In the genomic region with DNA sequence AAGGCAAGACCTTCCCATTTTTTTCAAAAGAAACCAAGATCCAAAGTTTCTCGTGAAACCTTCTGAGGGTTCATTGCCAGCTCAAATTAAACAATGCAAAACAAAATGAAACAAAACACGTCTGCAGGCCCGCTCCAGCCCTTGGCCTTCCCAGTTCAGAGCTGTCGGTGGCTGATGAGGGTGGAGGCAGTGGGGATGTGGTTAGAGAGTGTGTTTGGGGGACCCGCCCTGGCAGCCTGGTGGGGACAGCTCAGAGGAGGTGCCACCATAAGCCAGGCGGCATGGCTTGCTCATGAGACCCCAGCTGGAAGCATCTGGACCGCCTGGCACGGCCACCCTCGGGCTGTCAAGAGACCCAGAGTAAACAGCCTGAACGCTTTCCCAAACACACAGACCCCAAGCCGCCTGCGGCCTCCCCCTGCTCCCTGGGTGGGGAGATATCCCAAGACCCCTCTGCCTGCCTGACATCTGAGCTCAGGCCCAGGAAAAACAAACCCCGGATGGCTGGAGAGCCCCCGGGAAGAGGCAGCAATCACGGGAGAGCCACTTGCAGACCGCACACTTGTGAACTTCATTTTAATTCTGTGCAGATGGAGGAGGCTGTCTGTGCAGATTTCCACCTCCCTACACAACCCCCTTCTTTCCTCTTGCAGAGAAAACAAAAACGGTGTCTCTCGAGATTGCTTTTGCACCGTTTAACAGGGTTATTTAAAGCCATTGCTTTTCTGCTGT, we compare ENCODE assay signal across 8 cellular contexts. TPM values are rescaled to one million over a fixed set of nuclear protein-coding genes. Genes with fewer than 3 reads are reported as not detected.
DNase-seq lines count a peak whose midpoint lies in the region; ATAC-seq and TF ChIP-seq lines count a peak whose summit lies in the region.

No MANE protein-coding gene starts in this region.

- no peak for TF ChIP-seq RAD21 in IMR-90 (IDR thresholded peaks at IDR 0.05; ENCODE audit: low read length)

- H3K9me1 ChIP-seq in IMR-90 (ENCODE audit: insufficient read depth, low read length) = peaks cover 4% of the 10 kb centered on the region; the same call in 1 of the 2 replicates

- intact Hi-C loops in IMR-90 (cut with micrococcal nuclease) (no loop called here), Caco-2 (cut with micrococcal nuclease; ENCODE audit: unreplicated experiment) (no loop called here)

- H2AK5ac ChIP-seq in IMR-90 (ENCODE audit: low read depth, low read length) = peak overlapping the region; percentile 88; the same call in 1 of the 2 replicates

- H3K27ac Mint-ChIP-seq in activated CD8-positive, alpha-beta T cell treated with anti-CD3 and anti-CD28 coated beads, Interleukin-2, amount 10 ng/mL, durations not matched to agents 7 days and 5 days = peak overlapping the region; percentile 85
- no peak overlapping the region for H3K27ac Mint-ChIP-seq in Caco-2 (ENCODE audit: unreplicated experiment)

- peak overlapping the region; percentile 35 for H3K18ac ChIP-seq in IMR-90 (ENCODE audit: low read depth, low read length)

- CTCF ChIA-PET in IMR-90 (lab: Yijun Ruan, JAX) (interaction anchor here (0.5 to 0.6 kb wide), 2 partner anchors 9 to 17 kb away, joined by 4 to 5 read pairs; no protein-coding TSS in a partner anchor), Caco-2 (lab: Charles Lee) (interaction anchor here (0.6 kb wide), 1 partner anchor 21 kb away, joined by 4 read pairs; no protein-coding TSS in a partner anchor)
- CTCF ChIA-PET in activated CD8-positive, alpha-beta T cell treated with anti-CD3 and anti-CD28 coated beads, Interleukin-2, amount 10 ng/mL, durations not matched to agents 7 days and 5 days (lab: Charles Lee) = interaction anchor here (0.7 to 2.3 kb wide), 14 partner anchors 9 to 216 kb away, joined by 3 to 12 read pairs (median 3); no protein-coding TSS in a partner anchor

- peaks cover 16% of the 10 kb centered on the region for H3K4me1 ChIP-seq in IMR-90 (ENCODE audit: control insufficient read depth, insufficient read depth, low read length)
- H3K4me1 ChIP-seq in Caco-2 = no peaks in the 10 kb centered on the region

- ATAC-seq in IMR-90 (ENCODE audit: low read depth) (peak; percentile 79), HG03045 (IDR thresholded peaks at IDR 0.05; ENCODE audit: unreplicated experiment) (no peak)
- peak; percentile 82 for ATAC-seq in activated CD8-positive, alpha-beta T cell treated with anti-CD3 and anti-CD28 coated beads, Interleukin-2, amount 10 ng/mL, durations not matched to agents 7 days and 5 days

- peak overlapping the region; percentile 34; the same call in 1 of the 2 replicates for H3K56ac ChIP-seq in IMR-90 (ENCODE audit: extremely low read depth, insufficient read depth, low read length)

- peak overlapping the region; percentile 99 for H2AFZ ChIP-seq in IMR-90 (replicated peaks; ENCODE audit: low read length, poor library complexity)

- H4K20me1 ChIP-seq in IMR-90 (ENCODE audit: insufficient read depth, low read length) = no peaks in the 10 kb centered on the region

- H3K4me3 Mint-ChIP-seq in activated CD8-positive, alpha-beta T cell treated with anti-CD3 and anti-CD28 coated beads, Interleukin-2, amount 10 ng/mL, durations not matched to agents 7 days and 5 days = peak overlapping the region; percentile 66
- H3K4me3 Mint-ChIP-seq in Caco-2 (ENCODE audit: unreplicated experiment) = no peak overlapping the region

- 0% methylated on average over 1 of the region's 19 CpGs; no CpG with 5 or more reads in 1 of the 2 experiments for WGBS in IMR-90 (ENCODE audit: extremely low coverage in 2 of 2, insufficient read length in 1 of 2), 2 experiments

- DNase-seq in IMR-90 = no peak
- DNase-seq in activated CD8-positive, alpha-beta T cell treated with anti-CD3 and anti-CD28 coated beads, Interleukin-2, amount 10 ng/mL, durations not matched to agents 7 days and 5 days = peak; percentile 81
- DNase-seq in fibroblast of the aortic adventitia (ENCODE audit: low read depth) = peak; percentile 60
- peak; percentile 60 for DNase-seq in stimulated activated CD8-positive, alpha-beta memory T cell treated with anti-CD3 and anti-CD28 coated beads, Interleukin-4, amount 100 ng/mL, for 48 hours
- DNase-seq in Caco-2 = no peak
- no peak for DNase-seq in inferior parietal cortex (ENCODE audit: extremely low spot score)
- DNase-seq in NCI-H82 treated with DMSO at 0.1 percent for 48 hours (lab: John Stamatoyannopoulos, UW; ENCODE audit: unreplicated experiment) = no peak

- peak overlapping the region; percentile 87 for H2BK15ac ChIP-seq in IMR-90 (ENCODE audit: low read depth, low read length)

- TF ChIP-seq POLR2A in IMR-90 (IDR thresholded peaks at IDR 0.05; ENCODE audit: low read depth, low read length) = no peak

- peak overlapping the region; percentile 80 for H2BK120ac ChIP-seq in IMR-90 (ENCODE audit: low read depth, low read length)

- in situ Hi-C loops in IMR-90 (cut with MboI; ENCODE audit: low sequenced_read_pairs) = no loop called here

- H3K36me3 Mint-ChIP-seq in activated CD8-positive, alpha-beta T cell treated with anti-CD3 and anti-CD28 coated beads, Interleukin-2, amount 10 ng/mL, durations not matched to agents 7 days and 5 days (ENCODE audit: low read depth) = peaks cover 14% of the 10 kb centered on the region
- no peaks in the 10 kb centered on the region for H3K36me3 Mint-ChIP-seq in Caco-2 (ENCODE audit: insufficient read depth, unreplicated experiment)

- dilution Hi-C loops in IMR-90 (cut with HindIII; ENCODE audit: low sequenced_read_pairs, unreplicated experiment) = no loop called here

- no peaks in the 10 kb centered on the region for H3K79me1 ChIP-seq in IMR-90 (ENCODE audit: low read depth in 1 of 2, low read length in 2 of 2)

- peaks cover 70% of the 10 kb centered on the region for H3K4me1 Mint-ChIP-seq in activated CD8-positive, alpha-beta T cell treated with anti-CD3 and anti-CD28 coated beads, Interleukin-2, amount 10 ng/mL, durations not matched to agents 7 days and 5 days (ENCODE audit: low read depth)
- H3K4me1 Mint-ChIP-seq in Caco-2 (ENCODE audit: low read depth, unreplicated experiment) = no peaks in the 10 kb centered on the region

- H4K8ac ChIP-seq in IMR-90 (ENCODE audit: low read depth in 2 of 2, low read length in 2 of 2) = peak overlapping the region; percentile 67 to 90

- TF ChIP-seq CTCF in IMR-90 (conservative IDR thresholded peaks at IDR 0.05; ENCODE audit: low read depth, low read length) (no peak), fibroblast of the aortic adventitia (IDR thresholded peaks at IDR 0.05; ENCODE audit: insufficient read depth, low read length) (no peak), Caco-2 (IDR thresholded peaks at IDR 0.05; ENCODE audit: insufficient read depth in 1 of 2, low read depth in 1 of 2, low read length in 1 of 2, severe bottlenecking in 1 of 2, unreplicated experiment in 1 of 2) (no peak)

- peak overlapping the region; percentile 89 for H3K4ac ChIP-seq in IMR-90 (ENCODE audit: low read depth, low read length)

- peak overlapping the region; percentile 2 for H3K23ac ChIP-seq in IMR-90 (ENCODE audit: low read depth, low read length)

- H4K5ac ChIP-seq in IMR-90 (ENCODE audit: low read depth, low read length) = peak overlapping the region; percentile 84

- POLR2A ChIA-PET in IMR-90 (lab: Charles Lee; ENCODE audit: unreplicated experiment) (interaction anchor here (0.5 to 1.0 kb wide), 2 partner anchors 9 to 18 kb away, joined by 3 to 5 read pairs; no protein-coding TSS in a partner anchor), Caco-2 (lab: Charles Lee) (no interaction called here)
- POLR2A ChIA-PET in activated CD8-positive, alpha-beta T cell treated with anti-CD3 and anti-CD28 coated beads, Interleukin-2, amount 10 ng/mL, durations not matched to agents 7 days and 5 days (lab: Charles Lee) = interaction anchor here (0.8 to 1.3 kb wide), 2 partner anchors 14 to 35 kb away, joined by 4 to 5 read pairs; a partner anchor contains a TSS

- no peaks in the 10 kb centered on the region for H3K27me3 Mint-ChIP-seq in activated CD8-positive, alpha-beta T cell treated with anti-CD3 and anti-CD28 coated beads, Interleukin-2, amount 10 ng/mL, durations not matched to agents 7 days and 5 days (ENCODE audit: low read depth)
- no peaks in the 10 kb centered on the region for H3K27me3 Mint-ChIP-seq in Caco-2 (ENCODE audit: insufficient read depth, unreplicated experiment)

- no peaks in the 10 kb centered on the region for H3K36me3 ChIP-seq in IMR-90 (ENCODE audit: control insufficient read depth, insufficient read depth, low read length)
- H3K36me3 ChIP-seq in Caco-2 (ENCODE audit: control insufficient read depth, insufficient read depth, low read length) = no peaks in the 10 kb centered on the region

- H3K9me3 Mint-ChIP-seq in activated CD8-positive, alpha-beta T cell treated with anti-CD3 and anti-CD28 coated beads, Interleukin-2, amount 10 ng/mL, durations not matched to agents 7 days and 5 days (ENCODE audit: insufficient read depth) = peaks cover 7% of the 10 kb centered on the region
- no peaks in the 10 kb centered on the region for H3K9me3 Mint-ChIP-seq in Caco-2 (ENCODE audit: unreplicated experiment)

- H3K14ac ChIP-seq in IMR-90 (replicated peaks; ENCODE audit: low read depth, low read length) = peak overlapping the region; percentile 11

- H3K9me3 ChIP-seq in IMR-90 (ENCODE audit: control insufficient read depth, insufficient read depth, low read length) (no peaks in the 10 kb centered on the region), Caco-2 (no peaks in the 10 kb centered on the region)

- H3K4me3 ChIP-seq in IMR-90 (ENCODE audit: insufficient read depth, low read depth, low read length) (no peak overlapping the region; the same call in 1 of the 2 replicates), fibroblast of the aortic adventitia (ENCODE audit: low read depth, low read length) (peak overlapping the region; percentile 25), Caco-2 (ENCODE audit: low read depth, low read length) (no peak overlapping the region)

- H3K4me2 ChIP-seq in IMR-90 (ENCODE audit: low read depth, low read length) = peak overlapping the region; percentile 45

- H3K27me3 ChIP-seq in IMR-90 (ENCODE audit: control insufficient read depth, insufficient read depth, low read length) = no peaks in the 10 kb centered on the region
- no peaks in the 10 kb centered on the region for H3K27me3 ChIP-seq in Caco-2 (replicated peaks; ENCODE audit: control insufficient read depth, insufficient read depth, low read length)

- peak overlapping the region; percentile 89 for H2BK20ac ChIP-seq in IMR-90 (ENCODE audit: low read depth, low read length)

- peak overlapping the region; percentile 22 for H3K9ac ChIP-seq in IMR-90 (ENCODE audit: low read depth, low read length)

- peak overlapping the region; percentile 96 for H2AK9ac ChIP-seq in IMR-90 (replicated peaks; ENCODE audit: low read depth, low read length, poor library complexity)

- H4K91ac ChIP-seq in IMR-90 (ENCODE audit: insufficient read depth, low read depth, low read length) = peak overlapping the region; percentile 90

- peak overlapping the region; percentile 70 for H3K27ac ChIP-seq in IMR-90 (ENCODE audit: insufficient read depth, low read length)

- BruUV-seq in IMR-90 (replicated peaks; lab: Mats Ljungman, UMichigan) = no TSS peak
- no TSS peak for BruUV-seq in Caco-2 (replicated peaks; lab: Mats Ljungman, UMichigan)

- H2BK5ac ChIP-seq in IMR-90 (ENCODE audit: low read depth, low read length, poor library complexity, severe bottlenecking) = peak overlapping the region; percentile 47

RNA-seq across cellular contexts. Expression of a gene that starts 35.4 kb away (rescaled TPM):
- total RNA-seq in IMR-90 (2012; rRNA removed) (96.9 and 113 TPM in 2 replicates), fibroblast of the aortic adventitia (ENCODE audit: low replicate concordance) (13.9 and 44.6 TPM in 2 replicates), Caco-2 (2022) (47.9 and 60.9 TPM in 2 replicates)
- polyA plus RNA-seq in IMR-90 (2012; rRNA removed) = 203 and 206 TPM in 2 replicates
- polyA plus RNA-seq in IMR-90 (2012; cell fraction: cytosol; rRNA removed) = 126 and 616 TPM in 2 replicates
- polyA plus RNA-seq in IMR-90 (2012; cell fraction: nucleus; rRNA removed; ENCODE audit: low replicate concordance) = 97.8 and 160 TPM in 2 replicates
- 10 to 100 TPM; 79.4 to 80.5 TPM for total RNA-seq in activated CD8-positive, alpha-beta T cell treated with anti-CD3 and anti-CD28 coated beads, Interleukin-2, amount 10 ng/mL, durations not matched to agents 7 days and 5 days

RNA-seq across cellular contexts. Expression of a gene that starts 46.2 kb away (rescaled TPM):
- total RNA-seq in IMR-90 (2012; rRNA removed) (8.6 and 10.0 TPM in 2 replicates), fibroblast of the aortic adventitia (ENCODE audit: low replicate concordance) (9.2 and 10.1 TPM in 2 replicates), Caco-2 (2022) (11.1 and 12.8 TPM in 2 replicates)
- 11.8 and 13.0 TPM in 2 replicates for polyA plus RNA-seq in IMR-90 (2012; rRNA removed)
- 9.3 and 14.5 TPM in 2 replicates for polyA plus RNA-seq in IMR-90 (2012; cell fraction: cytosol; rRNA removed)
- 7.9 and 13.2 TPM in 2 replicates for polyA plus RNA-seq in IMR-90 (2012; cell fraction: nucleus; rRNA removed; ENCODE audit: low replicate concordance)
- 10 to 100 TPM; 27.3 to 28.9 TPM for total RNA-seq in activated CD8-positive, alpha-beta T cell treated with anti-CD3 and anti-CD28 coated beads, Interleukin-2, amount 10 ng/mL, durations not matched to agents 7 days and 5 days

Comparison
In these comparisons a context has a peak if more than half of its experiments do, and no peak if none do; other contexts are left out.
1. DNase-seq: peak in activated CD8-positive, alpha-beta T cell treated with anti-CD3 and anti-CD28 coated beads, Interleukin-2, amount 10 ng/mL, durations not matched to agents 7 days and 5 days (single experiment), fibroblast of the aortic adventitia (single experiment) and stimulated activated CD8-positive, alpha-beta memory T cell treated with anti-CD3 and anti-CD28 coated beads, Interleukin-4, amount 100 ng/mL, for 48 hours (single experiment); none in IMR-90 (single experiment), Caco-2 (0 of 2), inferior parietal cortex (single experiment) and NCI-H82 treated with DMSO at 0.1 percent for 48 hours (single experiment).